In the genomic region with DNA sequence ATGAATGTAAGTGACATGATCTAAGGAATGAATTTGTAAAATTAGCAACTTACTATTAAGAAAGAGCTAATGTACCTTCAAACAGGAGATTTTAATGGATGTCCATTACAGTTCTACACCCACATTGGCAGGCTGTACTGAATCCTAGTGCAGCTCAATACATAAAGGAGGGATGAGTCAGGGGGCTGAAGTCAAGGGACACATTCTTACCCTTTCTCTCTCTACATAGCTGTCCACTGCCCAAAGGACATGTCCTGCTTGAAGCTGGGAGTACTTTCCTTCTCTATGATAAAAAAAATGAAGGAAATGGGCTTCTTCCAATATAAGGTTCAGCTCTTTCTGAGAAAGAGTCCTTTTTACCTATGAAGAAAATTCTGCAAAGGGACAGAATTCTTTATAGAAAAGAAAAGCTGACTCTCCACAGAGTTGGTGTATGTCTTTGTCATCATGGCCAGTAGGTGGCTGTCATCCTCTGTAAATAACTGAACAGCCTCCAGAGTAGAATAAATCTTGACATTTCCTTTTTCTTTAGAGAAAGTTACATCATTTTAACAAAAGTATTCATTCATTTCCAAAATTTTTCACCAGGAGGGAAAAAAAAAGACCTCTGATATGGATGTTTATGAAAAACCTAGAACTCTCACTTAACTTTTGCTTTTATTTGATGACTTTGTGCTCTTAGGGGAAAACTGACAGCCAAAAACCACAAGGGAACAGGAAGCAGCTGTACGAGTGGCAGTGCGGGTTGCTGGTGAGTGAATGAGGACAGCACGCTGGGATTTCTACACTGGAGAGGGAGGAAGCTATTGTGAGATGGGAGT, we compare ENCODE assay signal across 9 cellular contexts. TPM values are rescaled to one million over a fixed set of nuclear protein-coding genes. Genes with fewer than 3 reads are reported as not detected.
DNase-seq lines count a peak whose midpoint lies in the region; ATAC-seq and TF ChIP-seq lines count a peak whose summit lies in the region.
"Had no signal": no experiment of that assay in that cellular context is flagged by ENCODE, and none has a peak within 500 bp of the region (broad histone marks: within the 10 kb centered on the region; RNA-seq: fewer than 3 reads in every experiment).

No MANE protein-coding gene starts in this region.

- intact Hi-C loops in heart right ventricle (cut with DNase I) = loop anchor here in 2 of 10 donors (5.0 to 10.0 kb wide), 2 partner anchors 532 to 534 kb away; no protein-coding TSS in a partner anchor

- peaks cover 27% of the 10 kb centered on the region for H3K27me3 Mint-ChIP-seq in activated T-cell treated with anti-CD3 and anti-CD28 coated beads, Interleukin-2, amount 50 U/mL, for 72 hours (ENCODE audit: low read depth)
- H3K27me3 Mint-ChIP-seq in activated T-cell treated with anti-CD3 and anti-CD28 coated beads, Interleukin-2, amount 50 U/mL, for 24 hours = peaks cover 8% of the 10 kb centered on the region

- 0 to 6% methylated on average over 3 of the region's 3 CpGs for whole genome bisulfite sequencing in heart right ventricle, 2 donors

- in situ Hi-C loops in KBM-7 (cut with MboI; ENCODE audit: low pct_unique_long_range_greater_than_20kb, low sequenced_read_pairs) = no loop called here

- H3K27ac ChIP-seq in WERI-Rb-1 (no peak overlapping the region), heart right ventricle (no peak overlapping the region)
- H3K27ac ChIP-seq: epithelial cell of prostate had no signal

- H3K9me3 Mint-ChIP-seq in activated T-cell treated with anti-CD3 and anti-CD28 coated beads, Interleukin-2, amount 50 U/mL, for 72 hours = no peaks in the 10 kb centered on the region
- H3K9me3 Mint-ChIP-seq in activated T-cell treated with anti-CD3 and anti-CD28 coated beads, Interleukin-2, amount 50 U/mL, for 24 hours = no peaks in the 10 kb centered on the region

- H3K9me3 ChIP-seq in WERI-Rb-1 (ENCODE audit: severe bottlenecking) = no peaks in the 10 kb centered on the region
- H3K9me3 ChIP-seq in heart right ventricle = no peaks in the 10 kb centered on the region

- peak; percentile 60 to 65 for ATAC-seq in activated T-cell treated with anti-CD3 and anti-CD28 coated beads, Interleukin-2, amount 50 U/mL, for 72 hours (replicated peaks in 1 of 2)
- ATAC-seq in GM21619 (IDR thresholded peaks at IDR 0.05; ENCODE audit: unreplicated experiment) (peak; percentile 76), heart right ventricle (peak in 7 of 8 donors; percentile 64 to 87 (median 74))

- peaks cover 11% of the 10 kb centered on the region for H3K27me3 ChIP-seq in WERI-Rb-1 (ENCODE audit: insufficient read depth, low read depth, severe bottlenecking)
- peaks cover 0 to 41% (median 8%) of the 10 kb centered on the region in 7 donors for H3K27me3 ChIP-seq in heart right ventricle

- peaks cover 0 to 20% (median 4%) of the 10 kb centered on the region in 9 donors for H3K4me1 ChIP-seq in heart right ventricle

- H3K4me3 Mint-ChIP-seq in activated T-cell treated with anti-CD3 and anti-CD28 coated beads, Interleukin-2, amount 50 U/mL, for 72 hours = peak overlapping the region in 1 of 2 donors; percentile 8
- no peak overlapping the region for H3K4me3 Mint-ChIP-seq in activated T-cell treated with anti-CD3 and anti-CD28 coated beads, Interleukin-2, amount 50 U/mL, for 24 hours

- DNase-seq in activated T-cell treated with anti-CD3 and anti-CD28 coated beads, Interleukin-2, amount 50 U/mL, for 72 hours = peak in 1 of 2 donors; percentile 5
- no peak for DNase-seq in activated T-cell treated with anti-CD3 and anti-CD28 coated beads, Interleukin-2, amount 50 U/mL, for 24 hours
- DNase-seq in KBM-7 (peak; percentile 93), WERI-Rb-1 (no peak), heart right ventricle (peak in 1 of 2 donors; percentile 32), retinal pigment epithelial cell (ENCODE audit: low read depth) (peak; percentile 9), NCI-H510A treated with DMSO at 0.1 percent for 48 hours (lab: John Stamatoyannopoulos, UW) (no peak)

- H3K4me1 Mint-ChIP-seq in activated T-cell treated with anti-CD3 and anti-CD28 coated beads, Interleukin-2, amount 50 U/mL, for 72 hours (ENCODE audit: low read depth) = peaks cover 5% of the 10 kb centered on the region
- H3K4me1 Mint-ChIP-seq in activated T-cell treated with anti-CD3 and anti-CD28 coated beads, Interleukin-2, amount 50 U/mL, for 24 hours (ENCODE audit: low read depth) = peaks cover 4% of the 10 kb centered on the region

- H3K36me3 Mint-ChIP-seq in activated T-cell treated with anti-CD3 and anti-CD28 coated beads, Interleukin-2, amount 50 U/mL, for 72 hours (ENCODE audit: insufficient read depth in 2 of 2) = no peaks in the 10 kb centered on the region
- no peaks in the 10 kb centered on the region for H3K36me3 Mint-ChIP-seq in activated T-cell treated with anti-CD3 and anti-CD28 coated beads, Interleukin-2, amount 50 U/mL, for 24 hours (ENCODE audit: low read depth)

- H3K36me3 ChIP-seq in WERI-Rb-1 = no peaks in the 10 kb centered on the region
- H3K36me3 ChIP-seq in heart right ventricle = no peaks in the 10 kb centered on the region

- TF ChIP-seq CTCF in WERI-Rb-1 (IDR thresholded peaks at IDR 0.05; ENCODE audit: low read depth, low read length) (peak; percentile 42; the same call in 1 of the 2 replicates), heart right ventricle (IDR thresholded peaks at IDR 0.05) (peak in 7 of 9 donors; percentile 39 to 62 (median 50)), retinal pigment epithelial cell (conservative IDR thresholded peaks at IDR 0.05; ENCODE audit: low read depth, low read length) (peak; percentile 68)

- H3K4me3 ChIP-seq in WERI-Rb-1 (ENCODE audit: low read depth, low read length) (no peak overlapping the region), heart right ventricle (peak overlapping the region in 1 of 10 donors; percentile 5), retinal pigment epithelial cell (ENCODE audit: low read length) (peak overlapping the region; percentile 25)

- H3K27ac Mint-ChIP-seq in activated T-cell treated with anti-CD3 and anti-CD28 coated beads, Interleukin-2, amount 50 U/mL, for 72 hours = no peak overlapping the region
- H3K27ac Mint-ChIP-seq in activated T-cell treated with anti-CD3 and anti-CD28 coated beads, Interleukin-2, amount 50 U/mL, for 24 hours = no peak overlapping the region

RNA-seq across cellular contexts. Expression of a gene that starts 13.1 kb away (rescaled TPM):
- total RNA-seq in activated T-cell treated with anti-CD3 and anti-CD28 coated beads, Interleukin-2, amount 50 U/mL, for 72 hours = not detected
- not detected for total RNA-seq in heart right ventricle
- not detected for polyA plus RNA-seq in heart right ventricle

RNA-seq across cellular contexts. Expression of a gene that starts 24.9 kb away (rescaled TPM):
- total RNA-seq in activated T-cell treated with anti-CD3 and anti-CD28 coated beads, Interleukin-2, amount 50 U/mL, for 72 hours = not detected
- not detected for total RNA-seq in heart right ventricle
- not detected for polyA plus RNA-seq in heart right ventricle

RNA-seq across cellular contexts. Expression of a gene that starts 35.8 kb away (rescaled TPM):
- total RNA-seq in activated T-cell treated with anti-CD3 and anti-CD28 coated beads, Interleukin-2, amount 50 U/mL, for 72 hours = not detected
- not detected for total RNA-seq in heart right ventricle
- polyA plus RNA-seq in heart right ventricle = not detected

RNA-seq across cellular contexts. Expression of a gene that starts 46.0 kb away (rescaled TPM):
- total RNA-seq in activated T-cell treated with anti-CD3 and anti-CD28 coated beads, Interleukin-2, amount 50 U/mL, for 72 hours = not detected
- not detected for total RNA-seq in heart right ventricle
- polyA plus RNA-seq in heart right ventricle = not detected

RNA-seq across cellular contexts. Expression of a gene that starts 50.9 kb away (rescaled TPM):
- total RNA-seq in activated T-cell treated with anti-CD3 and anti-CD28 coated beads, Interleukin-2, amount 50 U/mL, for 72 hours = not detected
- not detected for total RNA-seq in heart right ventricle
- not detected for polyA plus RNA-seq in heart right ventricle

Comparison
In these comparisons a context has a peak if more than half of its experiments do, and no peak if none do; other contexts are left out.
1. DNase-seq: peak in KBM-7 (single experiment) and retinal pigment epithelial cell (single experiment); none in activated T-cell treated with anti-CD3 and anti-CD28 coated beads, Interleukin-2, amount 50 U/mL, for 24 hours (single experiment), WERI-Rb-1 (single experiment) and NCI-H510A treated with DMSO at 0.1 percent for 48 hours (single experiment).
2. Peak in every context shown above with its lines, with median percentiles within 50 percentile points of each other: ATAC-seq and CTCF ChIP-seq.